1 cellular context compared by ENCODE assay signal in genomic region chr2:60485550-60485949, GRCh38.
TF ChIP-seq lines count a peak whose summit lies in the region.

No MANE protein-coding gene starts in this region.

TF ChIP-seq in GM23338, 12 proteins besides CTCF, POLR2A, EP300 and RAD21 (continued from another document):
- TF ChIP-seq ZNF462 (CRISPR knock-in tag; IDR thresholded peaks at IDR 0.05), result no peak
- TF ChIP-seq STAT1 (IDR thresholded peaks at IDR 0.05; ENCODE audit: unreplicated experiment), result no peak
- TF ChIP-seq NANOG (IDR thresholded peaks at IDR 0.05; ENCODE audit: borderline replicate concordance), result no peak
- no peak for TF ChIP-seq ZNF331 (CRISPR knock-in tag; IDR thresholded peaks at IDR 0.05; ENCODE audit: low read depth)
- no peak for TF ChIP-seq REST (IDR thresholded peaks at IDR 0.05; ENCODE audit: unreplicated experiment)
- TF ChIP-seq JUNB (IDR thresholded peaks at IDR 0.05; ENCODE audit: unreplicated experiment), result no peak
TF ChIP-seq in GM23338: peak in this region for 0.
